In genomic region chr1:78114034-78114956, GRCh38 we compare ENCODE assay signal across 8 cellular contexts.
DNase-seq lines count a peak whose midpoint lies in the region; ATAC-seq, FAIRE-seq and TF ChIP-seq lines count a peak whose summit lies in the region.

No MANE protein-coding gene starts in this region.

- peaks cover 0 to 7% of the 10 kb centered on the region in 2 donors for H3K4me1 ChIP-seq in ascending aorta
- H3K4me1 ChIP-seq in right cardiac atrium (ENCODE audit: control insufficient read depth, insufficient read depth, low read length), result no peaks in the 10 kb centered on the region
- no peaks in the 10 kb centered on the region for H3K4me1 ChIP-seq in small intestine (ENCODE audit: control insufficient read depth in 2 of 2, insufficient read depth in 1 of 2, low read depth in 1 of 2, low read length in 1 of 2)

- H3K36me3 ChIP-seq in ascending aorta, result no peaks in the 10 kb centered on the region
- no peaks in the 10 kb centered on the region for H3K36me3 ChIP-seq in small intestine (ENCODE audit: control insufficient read depth in 2 of 2, insufficient read depth in 2 of 2, low read length in 2 of 2)

- H3K9me3 ChIP-seq in ascending aorta (no peaks in the 10 kb centered on the region), right cardiac atrium (ENCODE audit: control insufficient read depth, low read length) (no peaks in the 10 kb centered on the region), small intestine (ENCODE audit: control insufficient read depth, low read depth) (no peaks in the 10 kb centered on the region)

- H3K27ac ChIP-seq in ascending aorta (peak overlapping the region in 1 of 2 donors; percentile 21), right cardiac atrium (ENCODE audit: low read length) (no peak overlapping the region), small intestine (ENCODE audit: low read depth in 1 of 2, low read length in 1 of 2) (peak overlapping the region in 1 of 2 donors; percentile 9)

- intact Hi-C loops in ascending aorta (cut with DNase I), result loop anchor here (1.0 to 10.0 kb wide), 4 partner anchors 67 to 359 kb away; partner anchors contain the start of genes GIPC2 and USP33
- intact Hi-C loops in right cardiac atrium (cut with DNase I), result loop anchor here in 2 of 4 donors (10.0 kb wide), 1 partner anchor 139 kb away; the partner anchor contains the start of gene FUBP1 (in 2 of the 2)

- peak; percentile 39 for FAIRE-seq in small intestine (lab: Jason Lieb, UNC)

- DNase-seq in activated CD8-positive, alpha-beta memory T cell treated with anti-CD3 and anti-CD28 coated beads for 24 hours, result peak; percentile 71
- DNase-seq in activated CD8-positive, alpha-beta memory T cell treated with anti-CD3 and anti-CD28 coated beads, Interleukin-2, amount 50 U/mL, for 48 hours, result no peak
- DNase-seq in NCI-H1048 (lab: John Stamatoyannopoulos, UW) (peak; percentile 27), SKM-1 (lab: John Stamatoyannopoulos, UW; ENCODE audit: unreplicated experiment) (peak; percentile 58), ascending aorta (ENCODE audit: low spot score in 2 of 2) (peak in 1 of 2 donors; percentile 72), right cardiac atrium (peak in 1 of 3 donors; percentile 61), small intestine (peak; percentile 79)

- H3K4me3 ChIP-seq in ascending aorta (peak overlapping the region in 1 of 2 donors; percentile 7), right cardiac atrium (ENCODE audit: low read length) (no peak overlapping the region), small intestine (ENCODE audit: low read depth in 1 of 2, low read length in 2 of 2) (no peak overlapping the region)

- H3K27me3 ChIP-seq in ascending aorta (no peaks in the 10 kb centered on the region), right cardiac atrium (ENCODE audit: control insufficient read depth, insufficient read depth) (no peaks in the 10 kb centered on the region), small intestine (ENCODE audit: control insufficient read depth in 2 of 2, insufficient read depth in 2 of 2, low read length in 2 of 2) (no peaks in the 10 kb centered on the region)

- WGBS in right cardiac atrium, result 63% methylated on average over 9 of the region's 9 CpGs
- 72 to 76% (median 74%) methylated on average over 9 of the region's 9 CpGs for WGBS in small intestine, 3 donors

- ATAC-seq in HG02642 (IDR thresholded peaks at IDR 0.05; ENCODE audit: poor library complexity, unreplicated experiment) (peak; percentile 93), right cardiac atrium (peak; percentile 73 to 75)

- TF ChIP-seq CTCF in ascending aorta (IDR thresholded peaks at IDR 0.05), result peak; percentile 77 to 88 (median 78)
